Comparison of ENCODE assay signal across 2 cellular contexts in the genomic region with DNA sequence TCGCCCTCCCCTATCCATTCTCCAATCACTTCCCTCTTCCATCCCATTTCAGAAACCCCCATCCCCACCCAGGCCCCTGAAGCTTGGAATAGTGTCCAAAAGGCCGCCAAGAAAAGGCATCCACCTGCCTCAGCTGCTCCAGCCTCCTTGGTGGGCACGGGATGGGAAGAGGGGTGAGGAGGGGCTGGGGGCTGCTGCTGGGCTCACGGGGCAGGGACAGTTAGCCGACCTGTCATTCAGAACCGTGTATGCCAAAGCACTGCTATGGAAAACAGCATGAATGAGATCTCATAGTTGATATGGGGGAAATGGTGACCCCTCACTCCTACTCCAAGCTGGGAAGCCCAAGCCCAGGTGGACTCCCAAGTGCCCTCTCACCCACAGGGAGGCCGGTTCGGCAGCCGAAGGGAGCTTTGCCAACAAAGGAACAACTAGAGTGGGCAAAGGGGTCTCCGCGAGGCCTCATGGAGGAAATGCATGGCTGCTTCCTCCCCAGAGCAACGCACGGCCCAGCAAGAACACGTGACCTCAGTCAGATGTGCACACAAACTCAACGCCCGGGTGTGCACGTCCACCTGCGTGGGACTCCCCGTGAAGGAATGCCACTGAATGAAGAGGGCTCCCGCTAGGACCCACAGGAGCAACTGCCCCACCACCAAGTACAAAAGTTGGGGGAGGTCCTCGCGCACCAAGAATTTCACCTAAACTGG.
TF ChIP-seq lines count a peak whose summit lies in the region.

No MANE protein-coding gene starts in this region.

TF ChIP-seq in GM23338, 12 proteins besides CTCF, POLR2A, EP300 and RAD21:
- TF ChIP-seq ZNF462 (CRISPR knock-in tag; IDR thresholded peaks at IDR 0.05) (no peak), EZH2phosphoT487 (IDR thresholded peaks at IDR 0.05; ENCODE audit: unreplicated experiment) (no peak), ETS1 (IDR thresholded peaks at IDR 0.05) (no peak)
- TF ChIP-seq, protein P1, sequence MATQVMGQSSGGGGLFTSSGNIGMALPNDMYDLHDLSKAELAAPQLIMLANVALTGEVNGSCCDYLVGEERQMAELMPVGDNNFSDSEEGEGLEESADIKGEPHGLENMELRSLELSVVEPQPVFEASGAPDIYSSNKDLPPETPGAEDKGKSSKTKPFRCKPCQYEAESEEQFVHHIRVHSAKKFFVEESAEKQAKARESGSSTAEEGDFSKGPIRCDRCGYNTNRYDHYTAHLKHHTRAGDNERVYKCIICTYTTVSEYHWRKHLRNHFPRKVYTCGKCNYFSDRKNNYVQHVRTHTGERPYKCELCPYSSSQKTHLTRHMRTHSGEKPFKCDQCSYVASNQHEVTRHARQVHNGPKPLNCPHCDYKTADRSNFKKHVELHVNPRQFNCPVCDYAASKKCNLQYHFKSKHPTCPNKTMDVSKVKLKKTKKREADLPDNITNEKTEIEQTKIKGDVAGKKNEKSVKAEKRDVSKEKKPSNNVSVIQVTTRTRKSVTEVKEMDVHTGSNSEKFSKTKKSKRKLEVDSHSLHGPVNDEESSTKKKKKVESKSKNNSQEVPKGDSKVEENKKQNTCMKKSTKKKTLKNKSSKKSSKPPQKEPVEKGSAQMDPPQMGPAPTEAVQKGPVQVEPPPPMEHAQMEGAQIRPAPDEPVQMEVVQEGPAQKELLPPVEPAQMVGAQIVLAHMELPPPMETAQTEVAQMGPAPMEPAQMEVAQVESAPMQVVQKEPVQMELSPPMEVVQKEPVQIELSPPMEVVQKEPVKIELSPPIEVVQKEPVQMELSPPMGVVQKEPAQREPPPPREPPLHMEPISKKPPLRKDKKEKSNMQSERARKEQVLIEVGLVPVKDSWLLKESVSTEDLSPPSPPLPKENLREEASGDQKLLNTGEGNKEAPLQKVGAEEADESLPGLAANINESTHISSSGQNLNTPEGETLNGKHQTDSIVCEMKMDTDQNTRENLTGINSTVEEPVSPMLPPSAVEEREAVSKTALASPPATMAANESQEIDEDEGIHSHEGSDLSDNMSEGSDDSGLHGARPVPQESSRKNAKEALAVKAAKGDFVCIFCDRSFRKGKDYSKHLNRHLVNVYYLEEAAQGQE (IDR thresholded peaks at IDR 0.05; ENCODE audit: unreplicated experiment) = no peak
TF ChIP-seq in GM23338: peak in this region for 0.

TF ChIP-seq in WTC11, 78 proteins besides CTCF, POLR2A, EP300 and RAD21 (continued from another document):
- TF ChIP-seq, protein P2, sequence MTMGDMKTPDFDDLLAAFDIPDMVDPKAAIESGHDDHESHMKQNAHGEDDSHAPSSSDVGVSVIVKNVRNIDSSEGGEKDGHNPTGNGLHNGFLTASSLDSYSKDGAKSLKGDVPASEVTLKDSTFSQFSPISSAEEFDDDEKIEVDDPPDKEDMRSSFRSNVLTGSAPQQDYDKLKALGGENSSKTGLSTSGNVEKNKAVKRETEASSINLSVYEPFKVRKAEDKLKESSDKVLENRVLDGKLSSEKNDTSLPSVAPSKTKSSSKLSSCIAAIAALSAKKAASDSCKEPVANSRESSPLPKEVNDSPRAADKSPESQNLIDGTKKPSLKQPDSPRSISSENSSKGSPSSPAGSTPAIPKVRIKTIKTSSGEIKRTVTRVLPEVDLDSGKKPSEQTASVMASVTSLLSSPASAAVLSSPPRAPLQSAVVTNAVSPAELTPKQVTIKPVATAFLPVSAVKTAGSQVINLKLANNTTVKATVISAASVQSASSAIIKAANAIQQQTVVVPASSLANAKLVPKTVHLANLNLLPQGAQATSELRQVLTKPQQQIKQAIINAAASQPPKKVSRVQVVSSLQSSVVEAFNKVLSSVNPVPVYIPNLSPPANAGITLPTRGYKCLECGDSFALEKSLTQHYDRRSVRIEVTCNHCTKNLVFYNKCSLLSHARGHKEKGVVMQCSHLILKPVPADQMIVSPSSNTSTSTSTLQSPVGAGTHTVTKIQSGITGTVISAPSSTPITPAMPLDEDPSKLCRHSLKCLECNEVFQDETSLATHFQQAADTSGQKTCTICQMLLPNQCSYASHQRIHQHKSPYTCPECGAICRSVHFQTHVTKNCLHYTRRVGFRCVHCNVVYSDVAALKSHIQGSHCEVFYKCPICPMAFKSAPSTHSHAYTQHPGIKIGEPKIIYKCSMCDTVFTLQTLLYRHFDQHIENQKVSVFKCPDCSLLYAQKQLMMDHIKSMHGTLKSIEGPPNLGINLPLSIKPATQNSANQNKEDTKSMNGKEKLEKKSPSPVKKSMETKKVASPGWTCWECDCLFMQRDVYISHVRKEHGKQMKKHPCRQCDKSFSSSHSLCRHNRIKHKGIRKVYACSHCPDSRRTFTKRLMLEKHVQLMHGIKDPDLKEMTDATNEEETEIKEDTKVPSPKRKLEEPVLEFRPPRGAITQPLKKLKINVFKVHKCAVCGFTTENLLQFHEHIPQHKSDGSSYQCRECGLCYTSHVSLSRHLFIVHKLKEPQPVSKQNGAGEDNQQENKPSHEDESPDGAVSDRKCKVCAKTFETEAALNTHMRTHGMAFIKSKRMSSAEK (CRISPR knock-in tag; IDR thresholded peaks at IDR 0.05; ENCODE audit: borderline replicate concordance) = no peak
- TF ChIP-seq MYBL2 (CRISPR knock-in tag; IDR thresholded peaks at IDR 0.05) (no peak), GTF2I (CRISPR knock-in tag; conservative IDR thresholded peaks at IDR 0.05) (no peak), SOX15 (CRISPR knock-in tag; IDR thresholded peaks at IDR 0.05) (no peak), EMX1 (CRISPR knock-in tag; IDR thresholded peaks at IDR 0.05) (no peak), ESRRA (CRISPR knock-in tag; IDR thresholded peaks at IDR 0.05; ENCODE audit: borderline replicate concordance) (no peak), RORB (CRISPR knock-in tag; IDR thresholded peaks at IDR 0.05) (no peak), ZNF232 (CRISPR knock-in tag; IDR thresholded peaks at IDR 0.05) (no peak), CREM (CRISPR knock-in tag; IDR thresholded peaks at IDR 0.05) (no peak), ZNF317 (CRISPR knock-in tag; IDR thresholded peaks at IDR 0.05; ENCODE audit: borderline replicate concordance, low read depth) (no peak)
- TF ChIP-seq, protein P3, sequence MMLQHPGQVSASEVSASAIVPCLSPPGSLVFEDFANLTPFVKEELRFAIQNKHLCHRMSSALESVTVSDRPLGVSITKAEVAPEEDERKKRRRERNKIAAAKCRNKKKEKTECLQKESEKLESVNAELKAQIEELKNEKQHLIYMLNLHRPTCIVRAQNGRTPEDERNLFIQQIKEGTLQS (CRISPR knock-in tag; conservative IDR thresholded peaks at IDR 0.05) = no peak
